ENCODE assay signal across 1 cellular context in genomic region chr9:15229475-15229874, GRCh38.
TF ChIP-seq lines count a peak whose summit lies in the region.

No MANE protein-coding gene starts in this region.

TF ChIP-seq in neural cell, 6 proteins besides CTCF, POLR2A, EP300 and RAD21:
- TF ChIP-seq REST (IDR thresholded peaks at IDR 0.05; ENCODE audit: borderline replicate concordance) (peak; percentile 73), EZH2 (IDR thresholded peaks at IDR 0.05; ENCODE audit: borderline replicate concordance, insufficient read depth, low read length, poor library complexity, severe bottlenecking) (no peak), MXI1 (conservative IDR thresholded peaks at IDR 0.05; ENCODE audit: poor library complexity, severe bottlenecking) (peak; percentile 30), POLR2AphosphoS5 (IDR thresholded peaks at IDR 0.05) (peak; percentile 92)
TF ChIP-seq in neural cell: peak in this region for 3.
